27 cellular contexts compared by ENCODE assay signal in genomic region chr20:665276-665675, GRCh38. TPM values are rescaled to one million over a fixed set of nuclear protein-coding genes. Genes with fewer than 3 reads are reported as not detected.
A peak's percentile ranks its signal among the peaks of the same experiment; 100 is the strongest.
DNase-seq lines count a peak whose midpoint lies in the region; ATAC-seq, FAIRE-seq and TF ChIP-seq lines count a peak whose summit lies in the region.
"Had no signal": no experiment of that assay in that cellular context is flagged by ENCODE, and none has a peak within 500 bp of the region (broad histone marks: within the 10 kb centered on the region; RNA-seq: fewer than 3 reads in every experiment).

No MANE protein-coding gene starts in this region.

- peaks cover 30% of the 10 kb centered on the region for H3K27me3 ChIP-seq in BLaER1
- H3K27me3 ChIP-seq in BLaER1 treated with 17β-estradiol and CSF1 and Interleukin-3, amounts not matched to agents 10 nM and 100 nM, result peaks cover 24 to 31% (median 28%) of the 10 kb centered on the region in 11 experiments

- H3K9me3 Mint-ChIP-seq in WTC11, result no peaks in the 10 kb centered on the region
- no peaks in the 10 kb centered on the region for H3K9me3 Mint-ChIP-seq in activated naive CD4-positive, alpha-beta T cell treated with anti-CD3 and anti-CD28 coated beads, Interleukin-2, amount 50 U/mL, for 72 hours

- peaks cover 48% of the 10 kb centered on the region for H3K27me3 Mint-ChIP-seq in WTC11 (ENCODE audit: low read depth)

- no peaks in the 10 kb centered on the region for H3K36me3 Mint-ChIP-seq in WTC11
- H3K36me3 Mint-ChIP-seq in activated naive CD4-positive, alpha-beta T cell treated with anti-CD3 and anti-CD28 coated beads, Interleukin-2, amount 50 U/mL, for 72 hours, result peaks cover 0 to 5% of the 10 kb centered on the region in 2 donors
- H3K36me3 Mint-ChIP-seq: CD4-positive, alpha-beta memory T cell had no signal

- H3K27ac Mint-ChIP-seq in WTC11, result no peak overlapping the region
- H3K27ac Mint-ChIP-seq in activated naive CD4-positive, alpha-beta T cell treated with anti-CD3 and anti-CD28 coated beads, Interleukin-2, amount 50 U/mL, for 72 hours, result no peak overlapping the region
- H3K27ac Mint-ChIP-seq: CD4-positive, alpha-beta memory T cell had no signal

- CTCF ChIA-PET in WTC11 (lab: Charles Lee), result interaction anchor here (0.6 to 10.5 kb wide), 7 partner anchors 11 to 63 kb away, joined by 3 to 136 read pairs (median 4); partner anchors contain the start of genes SCRT2 and SRXN1

- H3K9ac ChIP-seq in BLaER1, result no peak overlapping the region
- H3K9ac ChIP-seq in BLaER1 treated with 17β-estradiol and CSF1 and Interleukin-3, amounts not matched to agents 10 nM and 100 nM, result 0 out of 22 replicates have a peak overlapping the region, but pooled peaks of 1 of the 11 experiments have one; percentile 7

- peak; percentile 18 for DNase-seq in NCI-H2029 treated with DMSO at 0.1 percent for 48 hours (lab: John Stamatoyannopoulos, UW)
- peak; percentile 30 for DNase-seq in WTC11 (ENCODE audit: low spot score)
- DNase-seq in activated naive CD4-positive, alpha-beta T cell treated with anti-CD3 and anti-CD28 coated beads, Interleukin-2, amount 50 U/mL, for 72 hours (ENCODE audit: low spot score in 2 of 2), result no peak
- DNase-seq in NCI-H524 treated with DMSO at 0.1 percent for 48 hours (lab: John Stamatoyannopoulos, UW), result no peak
- DNase-seq in frontal cortex (ENCODE audit: low spot score in 2 of 2), result no peak
- DNase-seq in activated CD4-positive, alpha-beta T cell treated with anti-CD3 and anti-CD28 coated beads, Interleukin-2, amount 50 U/mL, for 48 hours, result no peak
- DNase-seq: ACHN; Caco-2; CD4-positive, alpha-beta memory T cell; DMS 273 treated with DMSO at 0.1 percent for 48 hours; DND-41; H7; KBM-7; MV-4-11; NCI-H1105; NCI-H1436 treated with DMSO at 0.1 percent for 48 hours; NCI-H345; NCI-H510A treated with DMSO at 0.1 percent for 48 hours; SJCRH30; T-helper 17 cell had no signal

- TF ChIP-seq CTCF in WTC11 (IDR thresholded peaks at IDR 0.05), result no peak

- H3K4me1 Mint-ChIP-seq in WTC11, result peaks cover 61% of the 10 kb centered on the region

- H3K36me3 ChIP-seq in BLaER1, result no peaks in the 10 kb centered on the region
- no peaks in the 10 kb centered on the region for H3K36me3 ChIP-seq in BLaER1 treated with 17β-estradiol and CSF1 and Interleukin-3, amounts not matched to agents 10 nM and 100 nM
- H3K36me3 ChIP-seq: SJCRH30 had no signal

- H4K20me1 ChIP-seq in BLaER1, result no peaks in the 10 kb centered on the region
- peaks cover 0 to 9% (median 4%) of the 10 kb centered on the region in 11 experiments; a peak in 4 of 22 replicates for H4K20me1 ChIP-seq in BLaER1 treated with 17β-estradiol and CSF1 and Interleukin-3, amounts not matched to agents 10 nM and 100 nM

- no peaks in the 10 kb centered on the region for H3K9me3 ChIP-seq in BLaER1
- H3K9me3 ChIP-seq in BLaER1 treated with 17β-estradiol and CSF1 and Interleukin-3, amounts not matched to agents 10 nM and 100 nM (replicated peaks in 1 of 11), result no peaks in the 10 kb centered on the region
- H3K9me3 ChIP-seq: Caco-2, SJCRH30 had no signal

- peak overlapping the region; percentile 57 for H3K4me2 ChIP-seq in BLaER1
- peak overlapping the region in 8 of 11 experiments; percentile 13 to 54 (median 40); a peak in 11 of 22 replicates for H3K4me2 ChIP-seq in BLaER1 treated with 17β-estradiol and CSF1 and Interleukin-3, amounts not matched to agents 10 nM and 100 nM

- no peak for ATAC-seq in WTC11
- ATAC-seq in activated naive CD4-positive, alpha-beta T cell treated with anti-CD3 and anti-CD28 coated beads, Interleukin-2, amount 50 U/mL, for 72 hours, result no peak
- ATAC-seq: SK-N-SH treated with all-trans-retinoic acid at 6 μM for 48 hours, T-helper 17 cell had no signal

- POLR2A ChIA-PET in WTC11 (lab: Charles Lee), result interaction anchor here (1.3 kb wide), 1 partner anchor 20 kb away, joined by 4 read pairs; no protein-coding TSS in a partner anchor

- no peak overlapping the region for H3K4me3 Mint-ChIP-seq in WTC11
- H3K4me3 Mint-ChIP-seq: CD4-positive, alpha-beta memory T cell had no signal

- H3K4me1 ChIP-seq in BLaER1, result peaks cover 88% of the 10 kb centered on the region
- peaks cover 51 to 85% (median 77%) of the 10 kb centered on the region in 10 experiments for H3K4me1 ChIP-seq in BLaER1 treated with 17β-estradiol and CSF1 and Interleukin-3, amounts not matched to agents 10 nM and 100 nM
- H3K4me1 ChIP-seq: Caco-2 had no signal

- no peak overlapping the region for H3K27ac ChIP-seq in BLaER1
- no peak overlapping the region for H3K27ac ChIP-seq in BLaER1 treated with 17β-estradiol and CSF1 and Interleukin-3, amounts not matched to agents 10 nM and 100 nM
- H3K27ac ChIP-seq: SJCRH30 had no signal

- H3K4me3 ChIP-seq in BLaER1, result no peak overlapping the region
- no peak overlapping the region for H3K4me3 ChIP-seq in BLaER1 treated with 17β-estradiol and CSF1 and Interleukin-3, amounts not matched to agents 10 nM and 100 nM
- H3K4me3 ChIP-seq: SJCRH30 had no signal

- FAIRE-seq in frontal cortex (lab: Jason Lieb, UNC), result no peak
- FAIRE-seq: GM19239, RCC 7860 had no signal

TF ChIP-seq in WTC11, 78 proteins besides CTCF, POLR2A, EP300 and RAD21:
- TF ChIP-seq MAX (CRISPR knock-in tag; IDR thresholded peaks at IDR 0.05), result 0 out of 2 replicates have a peak, but pooled peaks have one; percentile 39
- no peak for TF ChIP-seq ATF6 (CRISPR knock-in tag; IDR thresholded peaks at IDR 0.05)
- TF ChIP-seq STAT6 (CRISPR knock-in tag; conservative IDR thresholded peaks at IDR 0.05; ENCODE audit: low read depth), result no peak
- no peak for TF ChIP-seq NFATC4 (CRISPR knock-in tag; IDR thresholded peaks at IDR 0.05)
- peak; percentile 68; the same call in 1 of the 2 replicates for TF ChIP-seq ZNF423 (CRISPR knock-in tag; IDR thresholded peaks at IDR 0.05)

RNA-seq across cellular contexts. Expression of gene SCRT2, which starts 10.3 kb away (rescaled TPM):
- total RNA-seq in WTC11 (2021) (0.14 to 0.20 TPM (median 0.16 TPM) in 3 replicates), frontal cortex (1.6 TPM)
- total RNA-seq in activated naive CD4-positive, alpha-beta T cell treated with anti-CD3 and anti-CD28 coated beads, Interleukin-2, amount 50 U/mL, for 72 hours, result not detected
- total RNA-seq: Caco-2; CD4-positive, alpha-beta memory T cell; LHCN-M2; MCF 10A; SJCRH30; T-helper 17 cell had no signal

RNA-seq across cellular contexts. Expression of gene SRXN1, which starts 12.3 kb away (rescaled TPM):
- total RNA-seq in WTC11 (2021), result 23.0 to 25.7 TPM (median 24.5 TPM) in 3 replicates
- total RNA-seq in activated naive CD4-positive, alpha-beta T cell treated with anti-CD3 and anti-CD28 coated beads, Interleukin-2, amount 50 U/mL, for 72 hours, result 10 to 100 TPM in 1 of 2 donors, 1 to 10 TPM in 1; 8.7 to 12.7 TPM
- total RNA-seq in frontal cortex, result 12.6 TPM

RNA-seq across cellular contexts. Expression of gene TCF15, which starts 55.2 kb away (rescaled TPM):
- total RNA-seq in WTC11 (2021), result 3.8 to 5.8 TPM (median 4.6 TPM) in 3 replicates
- total RNA-seq in activated naive CD4-positive, alpha-beta T cell treated with anti-CD3 and anti-CD28 coated beads, Interleukin-2, amount 50 U/mL, for 72 hours, result under 1 TPM in 1 of 2 donors, not detected in 1; 0.41 TPM
- under 0.01 TPM for total RNA-seq in frontal cortex
- total RNA-seq: Caco-2; CD4-positive, alpha-beta memory T cell; LHCN-M2; MCF 10A; SJCRH30; T-helper 17 cell had no signal

Comparison
In these comparisons a context has a peak if more than half of its experiments do, and no peak if none do; other contexts are left out.
1. DNase-seq: peak in NCI-H2029 treated with DMSO at 0.1 percent for 48 hours (single experiment) and WTC11 (single experiment); none in activated naive CD4-positive, alpha-beta T cell treated with anti-CD3 and anti-CD28 coated beads, Interleukin-2, amount 50 U/mL, for 72 hours (0 of 2), NCI-H524 treated with DMSO at 0.1 percent for 48 hours (single experiment), frontal cortex (0 of 2) and activated CD4-positive, alpha-beta T cell treated with anti-CD3 and anti-CD28 coated beads, Interleukin-2, amount 50 U/mL, for 48 hours (0 of 2).